1 cellular context compared by ENCODE assay signal in the genomic region with DNA sequence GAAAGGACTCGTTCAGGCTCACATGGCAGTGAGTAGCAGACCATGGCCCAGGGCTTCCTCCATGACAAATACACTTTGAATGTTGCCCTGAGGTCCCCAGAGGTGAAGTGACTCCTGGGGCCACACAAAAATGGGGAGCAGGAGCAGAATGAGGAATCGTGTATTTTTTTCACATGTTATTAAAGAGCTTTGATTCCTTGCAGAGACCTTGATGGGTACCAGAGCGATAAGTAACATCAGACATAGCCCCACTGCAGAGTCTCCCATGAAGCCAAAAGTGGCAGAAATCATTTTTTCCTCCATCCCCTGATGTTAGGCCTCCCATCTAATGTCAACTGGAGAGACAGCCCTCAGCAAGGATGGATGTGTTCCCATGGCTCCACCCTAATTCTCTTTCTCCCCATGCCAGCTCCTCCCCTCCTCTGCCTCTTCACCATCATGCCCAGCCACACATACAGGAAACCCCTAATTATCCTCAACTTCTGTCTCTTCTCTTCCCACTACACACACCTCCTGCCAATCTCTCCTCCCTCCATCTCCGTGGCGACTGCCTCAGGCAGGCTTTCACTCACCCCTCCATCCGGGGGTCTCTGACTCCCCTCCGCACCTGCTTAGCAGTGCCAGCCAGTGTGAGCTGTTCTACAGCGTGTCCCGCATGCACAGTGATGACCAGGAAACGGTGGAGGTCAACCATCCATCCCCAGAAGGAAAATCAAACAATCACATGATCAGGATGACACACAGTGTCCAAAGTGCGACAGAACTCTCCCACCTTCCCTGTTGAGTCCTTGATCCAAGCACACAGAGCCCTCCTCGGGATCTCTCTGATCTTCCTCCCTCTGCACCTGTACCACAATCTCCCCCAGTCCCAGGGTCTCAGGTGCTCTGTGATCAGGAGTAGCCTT.
TF ChIP-seq lines count a peak whose summit lies in the region.

No MANE protein-coding gene starts in this region.

TF ChIP-seq in HepG2, 621 proteins besides CTCF, POLR2A, EP300 and RAD21 (continued from another document and continues in another):
- no peak for TF ChIP-seq ZNF205 (CRISPR knock-in tag; IDR thresholded peaks at IDR 0.05)
- TF ChIP-seq, protein P1, sequence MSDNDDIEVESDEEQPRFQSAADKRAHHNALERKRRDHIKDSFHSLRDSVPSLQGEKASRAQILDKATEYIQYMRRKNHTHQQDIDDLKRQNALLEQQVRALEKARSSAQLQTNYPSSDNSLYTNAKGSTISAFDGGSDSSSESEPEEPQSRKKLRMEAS (IDR thresholded peaks at IDR 0.05): peak; percentile 96
- no peak; the same call in 1 of the 2 replicates for TF ChIP-seq FOSL1 (CRISPR knock-in tag; IDR thresholded peaks at IDR 0.05; ENCODE audit: borderline replicate concordance)
- TF ChIP-seq, protein P2, sequence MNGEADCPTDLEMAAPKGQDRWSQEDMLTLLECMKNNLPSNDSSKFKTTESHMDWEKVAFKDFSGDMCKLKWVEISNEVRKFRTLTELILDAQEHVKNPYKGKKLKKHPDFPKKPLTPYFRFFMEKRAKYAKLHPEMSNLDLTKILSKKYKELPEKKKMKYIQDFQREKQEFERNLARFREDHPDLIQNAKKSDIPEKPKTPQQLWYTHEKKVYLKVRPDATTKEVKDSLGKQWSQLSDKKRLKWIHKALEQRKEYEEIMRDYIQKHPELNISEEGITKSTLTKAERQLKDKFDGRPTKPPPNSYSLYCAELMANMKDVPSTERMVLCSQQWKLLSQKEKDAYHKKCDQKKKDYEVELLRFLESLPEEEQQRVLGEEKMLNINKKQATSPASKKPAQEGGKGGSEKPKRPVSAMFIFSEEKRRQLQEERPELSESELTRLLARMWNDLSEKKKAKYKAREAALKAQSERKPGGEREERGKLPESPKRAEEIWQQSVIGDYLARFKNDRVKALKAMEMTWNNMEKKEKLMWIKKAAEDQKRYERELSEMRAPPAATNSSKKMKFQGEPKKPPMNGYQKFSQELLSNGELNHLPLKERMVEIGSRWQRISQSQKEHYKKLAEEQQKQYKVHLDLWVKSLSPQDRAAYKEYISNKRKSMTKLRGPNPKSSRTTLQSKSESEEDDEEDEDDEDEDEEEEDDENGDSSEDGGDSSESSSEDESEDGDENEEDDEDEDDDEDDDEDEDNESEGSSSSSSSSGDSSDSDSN (CRISPR knock-in tag; IDR thresholded peaks at IDR 0.05): 0 out of 2 replicates have a peak, but pooled peaks have one; percentile 50
- TF ChIP-seq SUZ12 (IDR thresholded peaks at IDR 0.05; ENCODE audit: low read depth, low read length): no peak
- no peak for TF ChIP-seq ADNP (CRISPR knock-in tag; IDR thresholded peaks at IDR 0.05)
- TF ChIP-seq, protein P3, sequence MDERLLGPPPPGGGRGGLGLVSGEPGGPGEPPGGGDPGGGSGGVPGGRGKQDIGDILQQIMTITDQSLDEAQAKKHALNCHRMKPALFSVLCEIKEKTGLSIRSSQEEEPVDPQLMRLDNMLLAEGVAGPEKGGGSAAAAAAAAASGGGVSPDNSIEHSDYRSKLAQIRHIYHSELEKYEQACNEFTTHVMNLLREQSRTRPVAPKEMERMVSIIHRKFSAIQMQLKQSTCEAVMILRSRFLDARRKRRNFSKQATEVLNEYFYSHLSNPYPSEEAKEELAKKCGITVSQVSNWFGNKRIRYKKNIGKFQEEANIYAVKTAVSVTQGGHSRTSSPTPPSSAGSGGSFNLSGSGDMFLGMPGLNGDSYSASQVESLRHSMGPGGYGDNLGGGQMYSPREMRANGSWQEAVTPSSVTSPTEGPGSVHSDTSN (CRISPR knock-in tag; IDR thresholded peaks at IDR 0.05): no peak
- no peak for TF ChIP-seq ZFP1 (CRISPR knock-in tag; IDR thresholded peaks at IDR 0.05)
- TF ChIP-seq ZNF264 (CRISPR knock-in tag; IDR thresholded peaks at IDR 0.05): no peak
- peak; percentile 89 for TF ChIP-seq ZNF331 (CRISPR knock-in tag; IDR thresholded peaks at IDR 0.05)
- TF ChIP-seq ZNF614 (CRISPR knock-in tag; IDR thresholded peaks at IDR 0.05; ENCODE audit: borderline replicate concordance): peak; percentile 92
- TF ChIP-seq ZNF780A (CRISPR knock-in tag; IDR thresholded peaks at IDR 0.05): no peak
- TF ChIP-seq, protein P4, sequence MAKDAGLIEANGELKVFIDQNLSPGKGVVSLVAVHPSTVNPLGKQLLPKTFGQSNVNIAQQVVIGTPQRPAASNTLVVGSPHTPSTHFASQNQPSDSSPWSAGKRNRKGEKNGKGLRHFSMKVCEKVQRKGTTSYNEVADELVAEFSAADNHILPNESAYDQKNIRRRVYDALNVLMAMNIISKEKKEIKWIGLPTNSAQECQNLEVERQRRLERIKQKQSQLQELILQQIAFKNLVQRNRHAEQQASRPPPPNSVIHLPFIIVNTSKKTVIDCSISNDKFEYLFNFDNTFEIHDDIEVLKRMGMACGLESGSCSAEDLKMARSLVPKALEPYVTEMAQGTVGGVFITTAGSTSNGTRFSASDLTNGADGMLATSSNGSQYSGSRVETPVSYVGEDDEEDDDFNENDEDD (CRISPR knock-in tag; IDR thresholded peaks at IDR 0.05; ENCODE audit: borderline replicate concordance): peak; percentile 71; the same call in 1 of the 2 replicates
- TF ChIP-seq TBX2 (CRISPR knock-in tag; IDR thresholded peaks at IDR 0.05; ENCODE audit: borderline replicate concordance): peak; percentile 79; the same call in 1 of the 2 replicates
- no peak for TF ChIP-seq ZNF737 (CRISPR knock-in tag; IDR thresholded peaks at IDR 0.05; ENCODE audit: borderline replicate concordance)
- no peak for TF ChIP-seq STAG1 (CRISPR knock-in tag; IDR thresholded peaks at IDR 0.05)
- no peak for TF ChIP-seq ATM (IDR thresholded peaks at IDR 0.05; ENCODE audit: borderline replicate concordance)
- no peak for TF ChIP-seq ZNF598 (CRISPR knock-in tag; IDR thresholded peaks at IDR 0.05; ENCODE audit: borderline replicate concordance)
- no peak for TF ChIP-seq ZNF776 (CRISPR knock-in tag; IDR thresholded peaks at IDR 0.05)
- TF ChIP-seq, protein P5, sequence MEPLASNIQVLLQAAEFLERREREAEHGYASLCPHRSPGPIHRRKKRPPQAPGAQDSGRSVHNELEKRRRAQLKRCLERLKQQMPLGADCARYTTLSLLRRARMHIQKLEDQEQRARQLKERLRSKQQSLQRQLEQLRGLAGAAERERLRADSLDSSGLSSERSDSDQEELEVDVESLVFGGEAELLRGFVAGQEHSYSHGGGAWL (CRISPR knock-in tag; IDR thresholded peaks at IDR 0.05): peak; percentile 76; the same call in 1 of the 2 replicates
- TF ChIP-seq, protein P6, sequence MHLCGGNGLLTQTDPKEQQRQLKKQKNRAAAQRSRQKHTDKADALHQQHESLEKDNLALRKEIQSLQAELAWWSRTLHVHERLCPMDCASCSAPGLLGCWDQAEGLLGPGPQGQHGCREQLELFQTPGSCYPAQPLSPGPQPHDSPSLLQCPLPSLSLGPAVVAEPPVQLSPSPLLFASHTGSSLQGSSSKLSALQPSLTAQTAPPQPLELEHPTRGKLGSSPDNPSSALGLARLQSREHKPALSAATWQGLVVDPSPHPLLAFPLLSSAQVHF (CRISPR knock-in tag; IDR thresholded peaks at IDR 0.05): no peak
- TF ChIP-seq, protein P7, sequence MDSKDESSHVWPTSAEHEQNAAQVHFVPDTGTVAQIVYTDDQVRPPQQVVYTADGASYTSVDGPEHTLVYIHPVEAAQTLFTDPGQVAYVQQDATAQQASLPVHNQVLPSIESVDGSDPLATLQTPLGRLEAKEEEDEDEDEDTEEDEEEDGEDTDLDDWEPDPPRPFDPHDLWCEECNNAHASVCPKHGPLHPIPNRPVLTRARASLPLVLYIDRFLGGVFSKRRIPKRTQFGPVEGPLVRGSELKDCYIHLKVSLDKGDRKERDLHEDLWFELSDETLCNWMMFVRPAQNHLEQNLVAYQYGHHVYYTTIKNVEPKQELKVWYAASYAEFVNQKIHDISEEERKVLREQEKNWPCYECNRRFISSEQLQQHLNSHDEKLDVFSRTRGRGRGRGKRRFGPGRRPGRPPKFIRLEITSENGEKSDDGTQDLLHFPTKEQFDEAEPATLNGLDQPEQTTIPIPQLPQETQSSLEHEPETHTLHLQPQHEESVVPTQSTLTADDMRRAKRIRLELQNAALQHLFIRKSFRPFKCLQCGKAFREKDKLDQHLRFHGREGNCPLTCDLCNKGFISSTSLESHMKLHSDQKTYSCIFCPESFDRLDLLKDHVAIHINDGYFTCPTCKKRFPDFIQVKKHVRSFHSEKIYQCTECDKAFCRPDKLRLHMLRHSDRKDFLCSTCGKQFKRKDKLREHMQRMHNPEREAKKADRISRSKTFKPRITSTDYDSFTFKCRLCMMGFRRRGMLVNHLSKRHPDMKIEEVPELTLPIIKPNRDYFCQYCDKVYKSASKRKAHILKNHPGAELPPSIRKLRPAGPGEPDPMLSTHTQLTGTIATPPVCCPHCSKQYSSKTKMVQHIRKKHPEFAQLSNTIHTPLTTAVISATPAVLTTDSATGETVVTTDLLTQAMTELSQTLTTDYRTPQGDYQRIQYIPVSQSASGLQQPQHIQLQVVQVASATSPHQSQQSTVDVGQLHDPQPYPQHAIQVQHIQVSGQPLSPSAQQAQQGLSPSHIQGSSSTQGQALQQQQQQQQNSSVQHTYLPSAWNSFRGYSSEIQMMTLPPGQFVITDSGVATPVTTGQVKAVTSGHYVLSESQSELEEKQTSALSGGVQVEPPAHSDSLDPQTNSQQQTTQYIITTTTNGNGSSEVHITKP (CRISPR knock-in tag; IDR thresholded peaks at IDR 0.05; ENCODE audit: low read depth): peak; percentile 70; the same call in 1 of the 2 replicates
- no peak for TF ChIP-seq SMARCE1 (IDR thresholded peaks at IDR 0.05; ENCODE audit: borderline replicate concordance)
- TF ChIP-seq HOXA7 (CRISPR knock-in tag; IDR thresholded peaks at IDR 0.05): no peak
- TF ChIP-seq EEA1 (CRISPR knock-in tag; IDR thresholded peaks at IDR 0.05; ENCODE audit: borderline replicate concordance): no peak
- TF ChIP-seq, protein P8, sequence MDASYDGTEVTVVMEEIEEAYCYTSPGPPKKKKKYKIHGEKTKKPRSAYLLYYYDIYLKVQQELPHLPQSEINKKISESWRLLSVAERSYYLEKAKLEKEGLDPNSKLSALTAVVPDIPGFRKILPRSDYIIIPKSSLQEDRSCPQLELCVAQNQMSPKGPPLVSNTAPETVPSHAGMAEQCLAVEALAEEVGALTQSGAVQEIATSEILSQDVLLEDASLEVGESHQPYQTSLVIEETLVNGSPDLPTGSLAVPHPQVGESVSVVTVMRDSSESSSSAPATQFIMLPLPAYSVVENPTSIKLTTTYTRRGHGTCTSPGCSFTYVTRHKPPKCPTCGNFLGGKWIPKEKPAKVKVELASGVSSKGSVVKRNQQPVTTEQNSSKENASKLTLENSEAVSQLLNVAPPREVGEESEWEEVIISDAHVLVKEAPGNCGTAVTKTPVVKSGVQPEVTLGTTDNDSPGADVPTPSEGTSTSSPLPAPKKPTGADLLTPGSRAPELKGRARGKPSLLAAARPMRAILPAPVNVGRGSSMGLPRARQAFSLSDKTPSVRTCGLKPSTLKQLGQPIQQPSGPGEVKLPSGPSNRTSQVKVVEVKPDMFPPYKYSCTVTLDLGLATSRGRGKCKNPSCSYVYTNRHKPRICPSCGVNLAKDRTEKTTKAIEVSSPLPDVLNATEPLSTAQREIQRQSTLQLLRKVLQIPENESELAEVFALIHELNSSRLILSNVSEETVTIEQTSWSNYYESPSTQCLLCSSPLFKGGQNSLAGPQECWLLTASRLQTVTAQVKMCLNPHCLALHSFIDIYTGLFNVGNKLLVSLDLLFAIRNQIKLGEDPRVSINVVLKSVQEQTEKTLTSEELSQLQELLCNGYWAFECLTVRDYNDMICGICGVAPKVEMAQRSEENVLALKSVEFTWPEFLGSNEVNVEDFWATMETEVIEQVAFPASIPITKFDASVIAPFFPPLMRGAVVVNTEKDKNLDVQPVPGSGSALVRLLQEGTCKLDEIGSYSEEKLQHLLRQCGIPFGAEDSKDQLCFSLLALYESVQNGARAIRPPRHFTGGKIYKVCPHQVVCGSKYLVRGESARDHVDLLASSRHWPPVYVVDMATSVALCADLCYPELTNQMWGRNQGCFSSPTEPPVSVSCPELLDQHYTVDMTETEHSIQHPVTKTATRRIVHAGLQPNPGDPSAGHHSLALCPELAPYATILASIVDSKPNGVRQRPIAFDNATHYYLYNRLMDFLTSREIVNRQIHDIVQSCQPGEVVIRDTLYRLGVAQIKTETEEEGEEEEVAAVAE (CRISPR knock-in tag; IDR thresholded peaks at IDR 0.05; ENCODE audit: borderline replicate concordance): peak; percentile 86; the same call in 1 of the 2 replicates
- 0 out of 2 replicates have a peak, but pooled peaks have one; percentile 26 for TF ChIP-seq SMAD9 (CRISPR knock-in tag; IDR thresholded peaks at IDR 0.05)
- TF ChIP-seq HMG20A (CRISPR knock-in tag; IDR thresholded peaks at IDR 0.05; ENCODE audit: borderline replicate concordance): peak; percentile 85
- TF ChIP-seq, protein P9, sequence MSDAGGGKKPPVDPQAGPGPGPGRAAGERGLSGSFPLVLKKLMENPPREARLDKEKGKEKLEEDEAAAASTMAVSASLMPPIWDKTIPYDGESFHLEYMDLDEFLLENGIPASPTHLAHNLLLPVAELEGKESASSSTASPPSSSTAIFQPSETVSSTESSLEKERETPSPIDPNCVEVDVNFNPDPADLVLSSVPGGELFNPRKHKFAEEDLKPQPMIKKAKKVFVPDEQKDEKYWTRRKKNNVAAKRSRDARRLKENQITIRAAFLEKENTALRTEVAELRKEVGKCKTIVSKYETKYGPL (CRISPR knock-in tag; IDR thresholded peaks at IDR 0.05): no peak
- TF ChIP-seq ZNF354B (CRISPR knock-in tag; IDR thresholded peaks at IDR 0.05): no peak
- no peak for TF ChIP-seq ZNF446 (CRISPR knock-in tag; IDR thresholded peaks at IDR 0.05)
- no peak for TF ChIP-seq ZNF10 (CRISPR knock-in tag; IDR thresholded peaks at IDR 0.05; ENCODE audit: borderline replicate concordance, low read depth)
- no peak for TF ChIP-seq PAF1 (CRISPR knock-in tag; IDR thresholded peaks at IDR 0.05)
- TF ChIP-seq PAX8 (CRISPR knock-in tag; IDR thresholded peaks at IDR 0.05; ENCODE audit: borderline replicate concordance): no peak
- TF ChIP-seq, protein P10, sequence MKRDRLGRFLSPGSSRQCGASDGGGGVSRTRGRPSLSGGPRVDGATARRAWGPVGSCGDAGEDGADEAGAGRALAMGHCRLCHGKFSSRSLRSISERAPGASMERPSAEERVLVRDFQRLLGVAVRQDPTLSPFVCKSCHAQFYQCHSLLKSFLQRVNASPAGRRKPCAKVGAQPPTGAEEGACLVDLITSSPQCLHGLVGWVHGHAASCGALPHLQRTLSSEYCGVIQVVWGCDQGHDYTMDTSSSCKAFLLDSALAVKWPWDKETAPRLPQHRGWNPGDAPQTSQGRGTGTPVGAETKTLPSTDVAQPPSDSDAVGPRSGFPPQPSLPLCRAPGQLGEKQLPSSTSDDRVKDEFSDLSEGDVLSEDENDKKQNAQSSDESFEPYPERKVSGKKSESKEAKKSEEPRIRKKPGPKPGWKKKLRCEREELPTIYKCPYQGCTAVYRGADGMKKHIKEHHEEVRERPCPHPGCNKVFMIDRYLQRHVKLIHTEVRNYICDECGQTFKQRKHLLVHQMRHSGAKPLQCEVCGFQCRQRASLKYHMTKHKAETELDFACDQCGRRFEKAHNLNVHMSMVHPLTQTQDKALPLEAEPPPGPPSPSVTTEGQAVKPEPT (CRISPR knock-in tag; IDR thresholded peaks at IDR 0.05; ENCODE audit: low read depth): peak; percentile 81; the same call in 1 of the 2 replicates
- TF ChIP-seq ZNF510 (CRISPR knock-in tag; IDR thresholded peaks at IDR 0.05; ENCODE audit: low read depth): peak; percentile 41; the same call in 1 of the 2 replicates
- peak; percentile 89 for TF ChIP-seq RXRA (CRISPR knock-in tag; IDR thresholded peaks at IDR 0.05)
- TF ChIP-seq ZNF549 (CRISPR knock-in tag; IDR thresholded peaks at IDR 0.05): no peak
- no peak for TF ChIP-seq ZNF33A (CRISPR knock-in tag; IDR thresholded peaks at IDR 0.05; ENCODE audit: borderline replicate concordance)
- no peak for TF ChIP-seq MAF1 (CRISPR knock-in tag; IDR thresholded peaks at IDR 0.05; ENCODE audit: borderline replicate concordance)
- TF ChIP-seq ZSCAN9 (CRISPR knock-in tag; IDR thresholded peaks at IDR 0.05; ENCODE audit: borderline replicate concordance): peak; percentile 64; the same call in 1 of the 2 replicates
- no peak for TF ChIP-seq ZNF660 (CRISPR knock-in tag; IDR thresholded peaks at IDR 0.05; ENCODE audit: borderline replicate concordance, low read depth)
- peak; percentile 74 for TF ChIP-seq GATAD1 (CRISPR knock-in tag; IDR thresholded peaks at IDR 0.05)
- TF ChIP-seq TAF1 (CRISPR knock-in tag; IDR thresholded peaks at IDR 0.05): peak; percentile 77
